In the genomic region with DNA sequence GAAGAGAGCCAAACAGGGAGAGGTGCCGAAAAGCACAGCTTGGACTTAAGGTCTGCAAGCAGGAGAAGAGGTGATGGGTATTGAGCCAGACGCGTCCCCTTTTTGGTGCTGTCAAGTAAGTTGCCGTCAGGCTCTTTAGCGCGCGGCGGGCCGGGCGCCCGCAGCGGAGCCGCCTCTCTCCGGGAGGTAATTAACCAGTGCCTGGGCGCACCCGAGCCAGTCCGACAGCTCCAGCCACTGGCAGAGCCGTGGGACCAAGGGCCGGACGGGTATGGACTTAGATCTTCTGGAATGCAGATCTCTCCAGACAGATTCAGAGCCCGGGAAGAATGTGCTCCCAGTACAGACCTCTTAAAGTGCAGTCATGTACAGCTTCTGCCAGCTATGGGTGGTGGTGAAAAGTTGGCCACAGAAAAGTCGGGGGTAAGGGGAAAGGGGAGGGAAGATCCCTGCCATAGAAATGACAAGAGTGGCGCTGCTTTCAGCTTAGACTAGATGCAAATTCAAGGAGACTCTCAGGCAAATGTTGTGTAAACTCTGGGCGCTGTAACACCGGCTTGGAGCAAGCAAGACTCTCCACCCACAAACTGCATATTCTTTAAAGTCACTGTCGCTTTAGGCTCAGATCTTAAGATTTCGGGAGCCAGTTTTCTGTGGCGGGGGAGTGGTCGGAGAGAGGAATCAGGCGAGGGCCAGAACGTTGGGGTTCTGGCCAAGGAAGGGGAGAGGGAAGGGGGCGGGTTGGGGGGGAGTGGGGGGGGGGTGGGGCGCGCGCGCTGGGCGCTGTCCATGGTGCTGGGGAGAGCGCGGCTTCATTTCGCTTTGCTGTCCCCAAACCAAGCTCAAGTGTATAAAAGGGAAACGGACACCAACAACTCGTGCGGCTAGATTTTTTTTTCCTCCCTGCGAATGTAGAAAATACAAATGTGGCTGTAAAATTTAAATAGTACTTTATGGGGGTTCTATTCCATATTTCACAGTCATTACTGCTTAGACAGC, we compare ENCODE assay signal across 9 cellular contexts. TPM values are rescaled to one million over a fixed set of nuclear protein-coding genes. Genes with fewer than 3 reads are reported as not detected.
DNase-seq lines count a peak whose midpoint lies in the region; ATAC-seq, FAIRE-seq and TF ChIP-seq lines count a peak whose summit lies in the region.
"Had no signal": no experiment of that assay in that cellular context is flagged by ENCODE, and none has a peak within 500 bp of the region (broad histone marks: within the 10 kb centered on the region; RNA-seq: fewer than 3 reads in every experiment).

No MANE protein-coding gene starts in this region.

- DNase-seq in right cardiac atrium (peak; percentile 27 to 73 (median 67)), left ventricle myocardium inferior (no peak), kidney tubule cell (ENCODE audit: low spot score) (peak; percentile 31), urothelium cell line (ENCODE audit: low spot score) (peak; percentile 39), NK-92 (lab: John Stamatoyannopoulos, UW; ENCODE audit: unreplicated experiment) (no peak)

- peak; percentile 62 to 65 for ATAC-seq in right cardiac atrium
- ATAC-seq in SK-N-SH treated with all-trans-retinoic acid at 6 μM for 48 hours, result peak; percentile 75
- ATAC-seq in HG03025 (IDR thresholded peaks at IDR 0.05; ENCODE audit: low FRiP score, unreplicated experiment), result no peak
- no peak for ATAC-seq in HG02571 (IDR thresholded peaks at IDR 0.05; ENCODE audit: unreplicated experiment)

- intact Hi-C loops in right cardiac atrium (cut with DNase I), result loop anchor here in 1 of 4 donors (10.0 kb wide), 1 partner anchor 173 kb away; no protein-coding TSS in a partner anchor
- intact Hi-C loops in left ventricle myocardium inferior (cut with micrococcal nuclease), result no loop called here

- H3K27ac ChIP-seq in right cardiac atrium (ENCODE audit: low read length) (no peak overlapping the region), left ventricle myocardium inferior (replicated peaks) (no peak overlapping the region)

- WGBS in right cardiac atrium, result 3% methylated on average over 39 of the region's 44 CpGs

- H3K4me3 ChIP-seq in right cardiac atrium (ENCODE audit: low read length) (peak overlapping the region; percentile 41), left ventricle myocardium inferior (no peak overlapping the region)

- H3K9me3 ChIP-seq in right cardiac atrium (ENCODE audit: control insufficient read depth, low read length) (no peaks in the 10 kb centered on the region), left ventricle myocardium inferior (replicated peaks) (no peaks in the 10 kb centered on the region)

- H3K4me1 ChIP-seq in right cardiac atrium (ENCODE audit: control insufficient read depth, insufficient read depth, low read length) (no peaks in the 10 kb centered on the region), left ventricle myocardium inferior (peaks cover 22% of the 10 kb centered on the region)

- no peak for FAIRE-seq in urothelium cell line (lab: Jason Lieb, UNC)

- H3K27me3 ChIP-seq in right cardiac atrium (ENCODE audit: control insufficient read depth, insufficient read depth) (no peaks in the 10 kb centered on the region), left ventricle myocardium inferior (ENCODE audit: low read depth) (peaks cover 81% of the 10 kb centered on the region)

- no peaks in the 10 kb centered on the region for H3K36me3 ChIP-seq in left ventricle myocardium inferior

- no peak for TF ChIP-seq CTCF in left ventricle myocardium inferior (IDR thresholded peaks at IDR 0.05; ENCODE audit: borderline replicate concordance)

TF ChIP-seq in SK-N-SH treated with all-trans-retinoic acid at 6 μM for 48 hours, 23 proteins besides CTCF, POLR2A, EP300 and RAD21:
- no peak for TF ChIP-seq ZFP3 (CRISPR knock-in tag; IDR thresholded peaks at IDR 0.05)
- no peak for TF ChIP-seq TCF4 (CRISPR knock-in tag; IDR thresholded peaks at IDR 0.05; ENCODE audit: borderline replicate concordance)
- no peak for TF ChIP-seq ISL1 (CRISPR knock-in tag; IDR thresholded peaks at IDR 0.05)
- no peak for TF ChIP-seq CSDC2 (CRISPR knock-in tag; IDR thresholded peaks at IDR 0.05)
- no peak for TF ChIP-seq BACH2 (CRISPR knock-in tag; IDR thresholded peaks at IDR 0.05; ENCODE audit: borderline replicate concordance)

RNA-seq across cellular contexts. Expression of gene NR2F1, which starts 29.2 kb away (rescaled TPM):
- 10 to 100 TPM; 22.1 to 59.2 (median 42.6) TPM for total RNA-seq in right cardiac atrium
- polyA plus RNA-seq in right cardiac atrium, result 29.0 TPM
- total RNA-seq in left ventricle myocardium inferior, result 0.47 TPM
- total RNA-seq: activated naive CD4-positive, alpha-beta T cell treated with anti-CD3 and anti-CD28 coated beads, Interleukin-2, amount 50 U/mL, for 72 hours had no signal

RNA-seq across cellular contexts. Expression of gene NR2F1-AS1, which starts 31.2 kb away (rescaled TPM):
- total RNA-seq in right cardiac atrium (10 to 100 TPM in 3 of 4 donors, 1 to 10 TPM in 1; 7.8 to 13.2 (median 11.8) TPM), left ventricle myocardium inferior (0.60 TPM)
- polyA plus RNA-seq in right cardiac atrium, result 10.3 TPM
- total RNA-seq: activated naive CD4-positive, alpha-beta T cell treated with anti-CD3 and anti-CD28 coated beads, Interleukin-2, amount 50 U/mL, for 72 hours had no signal

Comparison
In these comparisons a context has a peak if more than half of its experiments do, and no peak if none do; other contexts are left out.
1. DNase-seq: peak in right cardiac atrium (3 of 3), kidney tubule cell (single experiment) and urothelium cell line (single experiment); none in left ventricle myocardium inferior (single experiment) and NK-92 (single experiment).
2. RNA of gene NR2F1, which starts 29.2 kb away (total RNA-seq): 22.1 to 59.2 TPM in right cardiac atrium; 0.47 TPM in left ventricle myocardium inferior (single experiment); every median in the first group is over 10 times any median in the second.
3. ATAC-seq: peak in right cardiac atrium (2 of 2) and SK-N-SH treated with all-trans-retinoic acid at 6 μM for 48 hours (single experiment); none in HG03025 (single experiment) and HG02571 (single experiment).